Comparison of ENCODE assay signal across 9 cellular contexts in genomic region chr16:79093554-79093967, GRCh38.
DNase-seq lines count a peak whose midpoint lies in the region; ATAC-seq and TF ChIP-seq lines count a peak whose summit lies in the region.
"Had no signal": no experiment of that assay in that cellular context is flagged by ENCODE, and none has a peak within 500 bp of the region (broad histone marks: within the 10 kb centered on the region; RNA-seq: fewer than 3 reads in every experiment).

No MANE protein-coding gene starts in this region.

- H3K4me1 ChIP-seq in lung (ENCODE audit: control insufficient read depth in 2 of 2, insufficient read depth in 2 of 2, low read length in 2 of 2), result peaks cover 0 to 1% of the 10 kb centered on the region in 2 donors

- H3K27me3 Mint-ChIP-seq in CD14-positive monocyte (ENCODE audit: low read depth in 3 of 3) (peaks cover 0 to 8% (median 0%) of the 10 kb centered on the region in 3 donors), MCF 10A (ENCODE audit: insufficient read depth, unreplicated experiment) (peaks cover 16% of the 10 kb centered on the region), progenitor cell of endocrine pancreas (peaks cover 12% of the 10 kb centered on the region)
- peaks cover 13% of the 10 kb centered on the region for H3K27me3 Mint-ChIP-seq in activated CD8-positive, alpha-beta T cell treated with anti-CD3 and anti-CD28 coated beads, Interleukin-2, amount 10 ng/mL, durations not matched to agents 7 days and 5 days (ENCODE audit: low read depth)

- H3K36me3 Mint-ChIP-seq in CD14-positive monocyte (peaks cover 2 to 7% of the 10 kb centered on the region in 2 donors), MCF 10A (ENCODE audit: insufficient read depth, unreplicated experiment) (no peaks in the 10 kb centered on the region), progenitor cell of endocrine pancreas (ENCODE audit: insufficient read depth) (no peaks in the 10 kb centered on the region)
- H3K36me3 Mint-ChIP-seq in activated CD8-positive, alpha-beta T cell treated with anti-CD3 and anti-CD28 coated beads, Interleukin-2, amount 10 ng/mL, durations not matched to agents 7 days and 5 days (ENCODE audit: low read depth), result peaks cover 11% of the 10 kb centered on the region

- DNase-seq in CD14-positive monocyte (ENCODE audit: low spot score), result peak; percentile 84
- peak; percentile 40 for DNase-seq in HT1080 (ENCODE audit: low read depth)
- peak; percentile 53 for DNase-seq in activated CD8-positive, alpha-beta T cell treated with anti-CD3 and anti-CD28 coated beads, Interleukin-2, amount 10 ng/mL, durations not matched to agents 7 days and 5 days
- peak; percentile 56 for DNase-seq in lung (ENCODE audit: low spot score)
- no peak for DNase-seq in MCF 10A (ENCODE audit: unreplicated experiment)
- DNase-seq in progenitor cell of endocrine pancreas (ENCODE audit: low spot score, unreplicated experiment), result no peak
- DNase-seq: H7 had no signal

- peaks cover 93% of the 10 kb centered on the region for H3K4me1 Mint-ChIP-seq in CD14-positive monocyte
- H3K4me1 Mint-ChIP-seq in activated CD8-positive, alpha-beta T cell treated with anti-CD3 and anti-CD28 coated beads, Interleukin-2, amount 10 ng/mL, durations not matched to agents 7 days and 5 days (ENCODE audit: low read depth), result peaks cover 56% of the 10 kb centered on the region
- H3K4me1 Mint-ChIP-seq in MCF 10A (ENCODE audit: insufficient read depth, unreplicated experiment), result no peaks in the 10 kb centered on the region
- no peaks in the 10 kb centered on the region for H3K4me1 Mint-ChIP-seq in progenitor cell of endocrine pancreas (ENCODE audit: low read depth)

- no peak for TF ChIP-seq CTCF in CD14-positive monocyte (IDR thresholded peaks at IDR 0.05)
- no peak for TF ChIP-seq CTCF in lung (IDR thresholded peaks at IDR 0.05; ENCODE audit: control extremely low read depth, extremely low read depth)
- no peak for TF ChIP-seq CTCF in MCF 10A (IDR thresholded peaks at IDR 0.05; ENCODE audit: unreplicated experiment)
- TF ChIP-seq CTCF in progenitor cell of endocrine pancreas (IDR thresholded peaks at IDR 0.05; ENCODE audit: unreplicated experiment), result no peak

- intact Hi-C loops in CD14-positive monocyte (cut with micrococcal nuclease) (loop anchor here (2.0 to 10.0 kb wide), 3 partner anchors 61 to 509 kb away; partner anchors contain the start of gene MAF (in 1 of the 2)), MCF 10A (cut with micrococcal nuclease) (no loop called here)

- WGBS in lung, 2 donors, result 20 to 63% methylated on average over 10 of the region's 10 CpGs

- H3K9me3 ChIP-seq in lung (ENCODE audit: control insufficient read depth in 2 of 2, insufficient read depth in 1 of 2, low read length in 1 of 2), result no peaks in the 10 kb centered on the region

- BruUV-seq in MCF 10A (replicated peaks; lab: Mats Ljungman, UMichigan), result no TSS peak

- H3K36me3 ChIP-seq in lung (ENCODE audit: control insufficient read depth in 2 of 2, insufficient read depth in 2 of 2, low read length in 2 of 2), result no peaks in the 10 kb centered on the region

- no peak overlapping the region for H3K27ac ChIP-seq in lung (ENCODE audit: low read depth in 1 of 2, low read length in 1 of 2)

- no peaks in the 10 kb centered on the region for H3K27me3 ChIP-seq in lung (ENCODE audit: control insufficient read depth, insufficient read depth)

- H3K4me3 Mint-ChIP-seq in CD14-positive monocyte, result peak overlapping the region; percentile 70 to 81
- H3K4me3 Mint-ChIP-seq in activated CD8-positive, alpha-beta T cell treated with anti-CD3 and anti-CD28 coated beads, Interleukin-2, amount 10 ng/mL, durations not matched to agents 7 days and 5 days, result peak overlapping the region; percentile 42
- no peak overlapping the region for H3K4me3 Mint-ChIP-seq in MCF 10A (ENCODE audit: unreplicated experiment)
- no peak overlapping the region for H3K4me3 Mint-ChIP-seq in progenitor cell of endocrine pancreas (ENCODE audit: low read depth)

- H3K9me3 Mint-ChIP-seq in CD14-positive monocyte (peaks cover 0 to 2% (median 0%) of the 10 kb centered on the region in 7 donors), MCF 10A (ENCODE audit: unreplicated experiment) (no peaks in the 10 kb centered on the region), progenitor cell of endocrine pancreas (ENCODE audit: low read depth) (peaks cover 5% of the 10 kb centered on the region)
- H3K9me3 Mint-ChIP-seq in activated CD8-positive, alpha-beta T cell treated with anti-CD3 and anti-CD28 coated beads, Interleukin-2, amount 10 ng/mL, durations not matched to agents 7 days and 5 days (ENCODE audit: insufficient read depth), result peaks cover 4% of the 10 kb centered on the region

- H3K4me3 ChIP-seq in lung, result no peak overlapping the region

- peak; percentile 58 for ATAC-seq in activated CD8-positive, alpha-beta T cell treated with anti-CD3 and anti-CD28 coated beads, Interleukin-2, amount 10 ng/mL, durations not matched to agents 7 days and 5 days
- ATAC-seq in lung (ENCODE audit: insufficient read depth, low FRiP score) (peak; percentile 75), SK-N-SH treated with all-trans-retinoic acid at 6 μM for 48 hours (no peak), HG02642 (IDR thresholded peaks at IDR 0.05; ENCODE audit: poor library complexity, unreplicated experiment) (no peak)

- POLR2A ChIA-PET in activated CD8-positive, alpha-beta T cell treated with anti-CD3 and anti-CD28 coated beads, Interleukin-2, amount 10 ng/mL, durations not matched to agents 7 days and 5 days (lab: Charles Lee), result interaction anchor here (0.6 kb wide), 1 partner anchor 21 kb away, joined by 3 read pairs; no protein-coding TSS in a partner anchor
- POLR2A ChIA-PET in MCF 10A (lab: Yijun Ruan, JAX), result interaction anchor here (0.6 kb wide), 1 partner anchor 51 kb away, joined by 3 read pairs; no protein-coding TSS in a partner anchor

- CTCF ChIA-PET in activated CD8-positive, alpha-beta T cell treated with anti-CD3 and anti-CD28 coated beads, Interleukin-2, amount 10 ng/mL, durations not matched to agents 7 days and 5 days (lab: Charles Lee), result no interaction called here
- CTCF ChIA-PET in MCF 10A (lab: Yijun Ruan, JAX), result no interaction called here

- peak overlapping the region; percentile 74 to 93 (median 89) for H3K27ac Mint-ChIP-seq in CD14-positive monocyte
- H3K27ac Mint-ChIP-seq in activated CD8-positive, alpha-beta T cell treated with anti-CD3 and anti-CD28 coated beads, Interleukin-2, amount 10 ng/mL, durations not matched to agents 7 days and 5 days, result peak overlapping the region; percentile 53
- H3K27ac Mint-ChIP-seq in MCF 10A (ENCODE audit: low read depth, unreplicated experiment), result no peak overlapping the region
- H3K27ac Mint-ChIP-seq in progenitor cell of endocrine pancreas, result no peak overlapping the region

TF ChIP-seq in SK-N-SH treated with all-trans-retinoic acid at 6 μM for 48 hours, 23 proteins besides CTCF, POLR2A, EP300 and RAD21:
- TF ChIP-seq, protein P1, sequence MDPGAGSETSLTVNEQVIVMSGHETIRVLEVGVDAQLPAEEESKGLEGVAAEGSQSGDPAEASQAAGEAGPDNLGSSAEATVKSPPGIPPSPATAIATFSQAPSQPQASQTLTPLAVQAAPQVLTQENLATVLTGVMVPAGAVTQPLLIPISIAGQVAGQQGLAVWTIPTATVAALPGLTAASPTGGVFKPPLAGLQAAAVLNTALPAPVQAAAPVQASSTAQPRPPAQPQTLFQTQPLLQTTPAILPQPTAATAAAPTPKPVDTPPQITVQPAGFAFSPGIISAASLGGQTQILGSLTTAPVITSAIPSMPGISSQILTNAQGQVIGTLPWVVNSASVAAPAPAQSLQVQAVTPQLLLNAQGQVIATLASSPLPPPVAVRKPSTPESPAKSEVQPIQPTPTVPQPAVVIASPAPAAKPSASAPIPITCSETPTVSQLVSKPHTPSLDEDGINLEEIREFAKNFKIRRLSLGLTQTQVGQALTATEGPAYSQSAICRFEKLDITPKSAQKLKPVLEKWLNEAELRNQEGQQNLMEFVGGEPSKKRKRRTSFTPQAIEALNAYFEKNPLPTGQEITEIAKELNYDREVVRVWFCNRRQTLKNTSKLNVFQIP (CRISPR knock-in tag; IDR thresholded peaks at IDR 0.05; ENCODE audit: borderline replicate concordance, low read depth), result no peak
- TF ChIP-seq ARNTL (CRISPR knock-in tag; IDR thresholded peaks at IDR 0.05; ENCODE audit: borderline replicate concordance, low read depth) (no peak), SNAI2 (CRISPR knock-in tag; IDR thresholded peaks at IDR 0.05) (no peak)

Comparison
In these comparisons a context has a peak if more than half of its experiments do, and no peak if none do; other contexts are left out.
1. DNase-seq: peak in CD14-positive monocyte (single experiment), HT1080 (single experiment), activated CD8-positive, alpha-beta T cell treated with anti-CD3 and anti-CD28 coated beads, Interleukin-2, amount 10 ng/mL, durations not matched to agents 7 days and 5 days (single experiment) and lung (single experiment); none in MCF 10A (single experiment) and progenitor cell of endocrine pancreas (single experiment).
2. H3K27ac Mint-ChIP-seq: peak in CD14-positive monocyte (7 of 7) and activated CD8-positive, alpha-beta T cell treated with anti-CD3 and anti-CD28 coated beads, Interleukin-2, amount 10 ng/mL, durations not matched to agents 7 days and 5 days (single experiment); none in MCF 10A (single experiment) and progenitor cell of endocrine pancreas (single experiment).
3. H3K4me3 Mint-ChIP-seq: peak in CD14-positive monocyte (2 of 2) and activated CD8-positive, alpha-beta T cell treated with anti-CD3 and anti-CD28 coated beads, Interleukin-2, amount 10 ng/mL, durations not matched to agents 7 days and 5 days (single experiment); none in MCF 10A (single experiment) and progenitor cell of endocrine pancreas (single experiment).
4. ATAC-seq: peak in activated CD8-positive, alpha-beta T cell treated with anti-CD3 and anti-CD28 coated beads, Interleukin-2, amount 10 ng/mL, durations not matched to agents 7 days and 5 days (single experiment) and lung (single experiment); none in SK-N-SH treated with all-trans-retinoic acid at 6 μM for 48 hours (single experiment) and HG02642 (single experiment).